Comparison of ENCODE assay signal across 35 cellular contexts in genomic region chr15:73467758-73468157, GRCh38. TPM values are rescaled to one million over a fixed set of nuclear protein-coding genes. Genes with fewer than 3 reads are reported as not detected.
"Had no signal": no experiment of that assay in that cellular context is flagged by ENCODE, and none has a peak within 500 bp of the region (broad histone marks: within the 10 kb centered on the region; RNA-seq: fewer than 3 reads in every experiment).

No MANE protein-coding gene starts in this region.

- H3K36me3 ChIP-seq: adrenal gland, esophagus muscularis mucosa, gastroesophageal sphincter, heart right ventricle had no signal

- DNase-seq: activated B cell treated with CpG ODN at 0.5 μM for 24 hours; activated CD4-positive, alpha-beta T cell treated with anti-CD3 and anti-CD28 coated beads for 48 hours; activated CD4-positive, alpha-beta T cell treated with anti-CD3 and anti-CD28 coated beads, Interleukin-2, amount 50 U/mL, for 1 hour; activated CD4-positive, alpha-beta T cell treated with anti-CD3 and anti-CD28 coated beads, Interleukin-2, amount 50 U/mL, for 48 hours; activated CD8-positive, alpha-beta memory T cell treated with anti-CD3 and anti-CD28 coated beads for 24 hours; activated CD8-positive, alpha-beta T cell treated with anti-CD3 and anti-CD28 coated beads for 36 hours; activated effector memory CD4-positive, alpha-beta T cell treated with Interleukin-2 at 50 U/mL for 16 hours; activated gamma-delta T cell treated with Interleukin-2 at 50 U/mL for 16 hours; activated naive CD4-positive, alpha-beta T cell treated with anti-CD3 and anti-CD28 coated beads, Interleukin-2, amount 50 U/mL, for 16 hours; activated naive CD4-positive, alpha-beta T cell treated with Interleukin-2 at 50 U/mL for 16 hours; activated naive CD8-positive, alpha-beta T cell treated with anti-CD3 and anti-CD28 coated beads for 36 hours; activated naive CD8-positive, alpha-beta T cell treated with anti-CD3 and anti-CD28 coated beads, Interleukin-2, amount 50 U/mL, for 24 hours; activated T-cell treated with anti-CD3 and anti-CD28 coated beads, Interleukin-2, amount 50 U/mL, for 4 hours; adrenal gland; amygdala; aorta; body of pancreas; caudate nucleus; cortex of kidney; dermis blood vessel endothelial cell; effector CD4-positive, alpha-beta T cell; effector memory CD8-positive, alpha-beta T cell; erythroblast; foreskin keratinocyte; heart right ventricle; T-helper 2 cell had no signal

- H3K4me3 ChIP-seq: adrenal gland, body of pancreas, esophagus muscularis mucosa, gastroesophageal sphincter, heart right ventricle had no signal

- H3K27ac Mint-ChIP-seq: activated B cell treated with CpG ODN at 0.5 μM for 24 hours; activated CD8-positive, alpha-beta T cell treated with anti-CD3 and anti-CD28 coated beads for 36 hours; activated naive CD8-positive, alpha-beta T cell treated with anti-CD3 and anti-CD28 coated beads for 36 hours; activated naive CD8-positive, alpha-beta T cell treated with anti-CD3 and anti-CD28 coated beads, Interleukin-2, amount 50 U/mL, for 24 hours; activated T-helper 17 cell treated with anti-CD3 and anti-CD28 coated beads, Interleukin-2, amount 50 U/mL, for 72 hours; effector memory CD8-positive, alpha-beta T cell had no signal

- H3K36me3 Mint-ChIP-seq: activated naive CD8-positive, alpha-beta T cell treated with anti-CD3 and anti-CD28 coated beads for 36 hours had no signal

- H3K4me1 ChIP-seq: adrenal gland, body of pancreas, esophagus muscularis mucosa, foreskin keratinocyte, gastroesophageal sphincter, heart right ventricle had no signal

- H3K4me3 Mint-ChIP-seq: activated B cell treated with CpG ODN at 0.5 μM for 24 hours; activated CD8-positive, alpha-beta T cell treated with anti-CD3 and anti-CD28 coated beads for 36 hours; activated naive CD8-positive, alpha-beta T cell treated with anti-CD3 and anti-CD28 coated beads for 36 hours; activated naive CD8-positive, alpha-beta T cell treated with anti-CD3 and anti-CD28 coated beads, Interleukin-2, amount 50 U/mL, for 24 hours; activated T-cell treated with anti-CD3 and anti-CD28 coated beads, Interleukin-2, amount 50 U/mL, for 4 hours; activated T-helper 17 cell treated with anti-CD3 and anti-CD28 coated beads, Interleukin-2, amount 50 U/mL, for 72 hours; effector memory CD8-positive, alpha-beta T cell had no signal

- ATAC-seq: activated CD4-positive, CD25-positive, alpha-beta regulatory T cell treated with anti-CD3 and anti-CD28 coated beads, Interleukin-2, amount 50 U/mL, for 24 hours; activated CD8-positive, alpha-beta T cell treated with anti-CD3 and anti-CD28 coated beads for 36 hours; activated naive CD8-positive, alpha-beta T cell treated with anti-CD3 and anti-CD28 coated beads, Interleukin-2, amount 50 U/mL, for 24 hours; activated T-cell treated with anti-CD3 and anti-CD28 coated beads, Interleukin-2, amount 50 U/mL, for 4 hours; activated T-helper 17 cell treated with anti-CD3 and anti-CD28 coated beads, Interleukin-2, amount 50 U/mL, for 72 hours; body of pancreas; effector memory CD8-positive, alpha-beta T cell; foreskin keratinocyte; gastroesophageal sphincter; heart right ventricle had no signal

- H3K4me1 Mint-ChIP-seq: activated B cell treated with CpG ODN at 0.5 μM for 24 hours; activated naive CD8-positive, alpha-beta T cell treated with anti-CD3 and anti-CD28 coated beads for 36 hours; activated naive CD8-positive, alpha-beta T cell treated with anti-CD3 and anti-CD28 coated beads, Interleukin-2, amount 50 U/mL, for 24 hours; activated T-helper 17 cell treated with anti-CD3 and anti-CD28 coated beads, Interleukin-2, amount 50 U/mL, for 72 hours had no signal

- FAIRE-seq: colon had no signal

- H3K27ac ChIP-seq: adrenal gland, body of pancreas, esophagus muscularis mucosa, foreskin keratinocyte, gastroesophageal sphincter, heart right ventricle, VCaP had no signal

- H3K9me3 Mint-ChIP-seq: activated B cell treated with CpG ODN at 0.5 μM for 24 hours; activated CD8-positive, alpha-beta T cell treated with anti-CD3 and anti-CD28 coated beads for 36 hours; activated naive CD8-positive, alpha-beta T cell treated with anti-CD3 and anti-CD28 coated beads for 36 hours; activated naive CD8-positive, alpha-beta T cell treated with anti-CD3 and anti-CD28 coated beads, Interleukin-2, amount 50 U/mL, for 24 hours; activated T-cell treated with anti-CD3 and anti-CD28 coated beads, Interleukin-2, amount 50 U/mL, for 4 hours; activated T-helper 17 cell treated with anti-CD3 and anti-CD28 coated beads, Interleukin-2, amount 50 U/mL, for 72 hours; effector memory CD8-positive, alpha-beta T cell had no signal

- H3K27me3 ChIP-seq: adrenal gland, body of pancreas had no signal

- H3K9me3 ChIP-seq: adrenal gland, body of pancreas, esophagus muscularis mucosa, gastroesophageal sphincter, heart right ventricle had no signal

RNA-seq across cellular contexts. Expression of gene REC114, which starts 24.8 kb away (rescaled TPM):
- total RNA-seq: activated B cell treated with CpG ODN at 0.5 μM for 24 hours; activated CD8-positive, alpha-beta T cell treated with anti-CD3 and anti-CD28 coated beads for 36 hours; activated naive CD8-positive, alpha-beta T cell treated with anti-CD3 and anti-CD28 coated beads for 36 hours; activated T-cell treated with anti-CD3 and anti-CD28 coated beads, Interleukin-2, amount 50 U/mL, for 4 hours; activated T-helper 17 cell treated with anti-CD3 and anti-CD28 coated beads, Interleukin-2, amount 50 U/mL, for 72 hours; adrenal gland; aorta; body of pancreas; chondrocyte; dermis blood vessel endothelial cell; esophagus muscularis mucosa; foreskin keratinocyte; gastroesophageal sphincter; glomerular endothelial cell; T-helper 1 cell treated with Interleukin-12 subunit alpha and Interleukin-12 subunit beta and Interleukin-4 antibody, amounts not matched to agents 30 ng/mL and 1 ng/mL, for 36 hours had no signal
- polyA plus RNA-seq: aorta, foreskin keratinocyte, heart right ventricle had no signal
